ENCODE assay signal across 13 cellular contexts in the genomic region with DNA sequence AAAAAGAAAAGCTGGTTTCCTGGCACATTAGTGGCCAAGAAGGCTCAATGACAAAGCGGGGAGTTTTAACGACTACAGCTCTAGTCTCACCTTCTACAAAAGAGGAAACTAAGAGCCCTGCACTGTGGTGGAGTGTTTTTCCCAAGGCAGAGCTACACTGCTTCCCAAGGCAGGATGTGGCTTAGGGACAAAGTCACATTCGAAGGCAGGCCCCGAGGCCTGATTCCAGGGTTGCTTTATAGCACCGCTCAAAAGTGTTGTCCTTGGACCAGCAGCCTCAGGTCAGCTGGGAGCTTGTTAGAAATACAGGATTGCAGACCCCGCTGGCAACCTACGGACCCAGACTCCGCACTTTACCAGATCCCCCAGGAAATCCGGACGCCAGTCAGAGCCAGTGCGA. TPM values are rescaled to one million over a fixed set of nuclear protein-coding genes. Genes with fewer than 3 reads are reported as not detected.
"Had no signal": no experiment of that assay in that cellular context is flagged by ENCODE, and none has a peak within 500 bp of the region (broad histone marks: within the 10 kb centered on the region; RNA-seq: fewer than 3 reads in every experiment).

No MANE protein-coding gene starts in this region.

- H3K36me3 Mint-ChIP-seq: activated CD8-positive, alpha-beta memory T cell treated with anti-CD3 and anti-CD28 coated beads, Interleukin-2, amount 10 ng/mL, durations not matched to agents 7 days and 5 days; activated naive CD4-positive, alpha-beta T cell treated with anti-CD3 and anti-CD28 coated beads, Interleukin-2, amount 10 ng/mL, durations not matched to agents 7 days and 5 days; naive thymus-derived CD8-positive, alpha-beta T cell; neural progenitor cell had no signal

- H3K4me3 Mint-ChIP-seq: activated B cell treated with CpG ODN at 0.5 μM for 24 hours; activated CD4-positive, alpha-beta memory T cell treated with anti-CD3 and anti-CD28 coated beads, Interleukin-2, amount 10 ng/mL, durations not matched to agents 7 days and 5 days; activated CD8-positive, alpha-beta memory T cell treated with anti-CD3 and anti-CD28 coated beads, Interleukin-2, amount 10 ng/mL, durations not matched to agents 7 days and 5 days; activated naive CD4-positive, alpha-beta T cell treated with anti-CD3 and anti-CD28 coated beads, Interleukin-2, amount 10 ng/mL, durations not matched to agents 7 days and 5 days; naive thymus-derived CD8-positive, alpha-beta T cell; neural progenitor cell had no signal

- H3K4me1 ChIP-seq: heart left ventricle, lower lobe of right lung, neural progenitor cell, upper lobe of left lung had no signal

- H3K9me3 Mint-ChIP-seq: activated B cell treated with CpG ODN at 0.5 μM for 24 hours; activated CD4-positive, alpha-beta memory T cell treated with anti-CD3 and anti-CD28 coated beads, Interleukin-2, amount 10 ng/mL, durations not matched to agents 7 days and 5 days; activated naive CD4-positive, alpha-beta T cell treated with anti-CD3 and anti-CD28 coated beads, Interleukin-2, amount 10 ng/mL, durations not matched to agents 7 days and 5 days; naive thymus-derived CD8-positive, alpha-beta T cell; neural progenitor cell had no signal

- H3K4me2 ChIP-seq: neural progenitor cell had no signal

- H3K27ac Mint-ChIP-seq: activated B cell treated with CpG ODN at 0.5 μM for 24 hours; activated CD4-positive, alpha-beta memory T cell treated with anti-CD3 and anti-CD28 coated beads, Interleukin-2, amount 10 ng/mL, durations not matched to agents 7 days and 5 days; activated CD8-positive, alpha-beta memory T cell treated with anti-CD3 and anti-CD28 coated beads, Interleukin-2, amount 10 ng/mL, durations not matched to agents 7 days and 5 days; activated naive CD4-positive, alpha-beta T cell treated with anti-CD3 and anti-CD28 coated beads, Interleukin-2, amount 10 ng/mL, durations not matched to agents 7 days and 5 days; naive thymus-derived CD8-positive, alpha-beta T cell; neural progenitor cell had no signal

- H3K4me3 ChIP-seq: heart left ventricle, lower lobe of right lung, neural progenitor cell, spleen, upper lobe of left lung had no signal

- H3K4me1 Mint-ChIP-seq: activated B cell treated with CpG ODN at 0.5 μM for 24 hours; activated naive CD4-positive, alpha-beta T cell treated with anti-CD3 and anti-CD28 coated beads, Interleukin-2, amount 10 ng/mL, durations not matched to agents 7 days and 5 days; naive thymus-derived CD8-positive, alpha-beta T cell had no signal

- H3K27me3 ChIP-seq: neural progenitor cell, spleen, upper lobe of left lung had no signal

- H2AFZ ChIP-seq: neural progenitor cell had no signal

- H3K27ac ChIP-seq: heart left ventricle, lower lobe of right lung, neural progenitor cell, spleen, upper lobe of left lung had no signal

- H3K36me3 ChIP-seq: heart left ventricle, lower lobe of right lung, neural progenitor cell, spleen, upper lobe of left lung had no signal

- H3K9ac ChIP-seq: neural progenitor cell had no signal

- H3K9me3 ChIP-seq: heart left ventricle, lower lobe of right lung, spleen, upper lobe of left lung had no signal

RNA-seq across cellular contexts. Expression of a gene that starts 23.8 kb away (rescaled TPM):
- total RNA-seq: activated B cell treated with CpG ODN at 0.5 μM for 24 hours; cerebellum; fibroblast of villous mesenchyme; heart left ventricle; naive thymus-derived CD8-positive, alpha-beta T cell; subcutaneous adipose tissue had no signal
- polyA plus RNA-seq: naive thymus-derived CD8-positive, alpha-beta T cell had no signal
